ENCODE assay signal across 13 cellular contexts in genomic region chrX:38563006-38563405, GRCh38. TPM values are rescaled to one million over a fixed set of nuclear protein-coding genes. Genes with fewer than 3 reads are reported as not detected.
DNase-seq lines count a peak whose midpoint lies in the region; ATAC-seq and TF ChIP-seq lines count a peak whose summit lies in the region.
"Had no signal": no experiment of that assay in that cellular context is flagged by ENCODE, and none has a peak within 500 bp of the region (broad histone marks: within the 10 kb centered on the region; RNA-seq: fewer than 3 reads in every experiment).

No MANE protein-coding gene starts in this region.

- no peaks in the 10 kb centered on the region for H3K4me1 Mint-ChIP-seq in Calu3 (ENCODE audit: low read depth, unreplicated experiment)
- H3K4me1 Mint-ChIP-seq: activated naive CD4-positive, alpha-beta T cell treated with anti-CD3 and anti-CD28 coated beads, Interleukin-2, amount 50 U/mL, for 24 hours had no signal

- H3K9me3 ChIP-seq in adrenal gland (replicated peaks in 1 of 3) (no peaks in the 10 kb centered on the region), sigmoid colon (no peaks in the 10 kb centered on the region)

- H3K27ac ChIP-seq in adrenal gland: peak overlapping the region in 3 of 5 donors; percentile 49 to 77 (median 60)
- peak overlapping the region; percentile 44 to 62 (median 54) for H3K27ac ChIP-seq in sigmoid colon

- H3K4me1 ChIP-seq in adrenal gland (replicated peaks in 1 of 2): no peaks in the 10 kb centered on the region
- H3K4me1 ChIP-seq in sigmoid colon: peaks cover 0 to 5% (median 0%) of the 10 kb centered on the region in 4 donors

- H3K4me3 ChIP-seq in adrenal gland: peak overlapping the region in 1 of 4 donors; percentile 65
- H3K4me3 ChIP-seq in sigmoid colon: peak overlapping the region; percentile 33 to 53 (median 50)

- H3K36me3 ChIP-seq in adrenal gland (replicated peaks in 1 of 2): no peaks in the 10 kb centered on the region
- H3K36me3 ChIP-seq in sigmoid colon: no peaks in the 10 kb centered on the region

- ATAC-seq in left colon: peak; percentile 19
- no peak for ATAC-seq in GM21526 (IDR thresholded peaks at IDR 0.05; ENCODE audit: low FRiP score, unreplicated experiment)
- no peak for ATAC-seq in GM19452 (IDR thresholded peaks at IDR 0.05; ENCODE audit: unreplicated experiment)
- ATAC-seq: effector memory CD8-positive, alpha-beta T cell had no signal

- peaks cover 28% of the 10 kb centered on the region for H3K27me3 Mint-ChIP-seq in Calu3 (ENCODE audit: unreplicated experiment)
- H3K27me3 Mint-ChIP-seq: activated naive CD4-positive, alpha-beta T cell treated with anti-CD3 and anti-CD28 coated beads, Interleukin-2, amount 50 U/mL, for 24 hours; effector memory CD8-positive, alpha-beta T cell; stimulated activated naive CD8-positive, alpha-beta T cell treated with anti-CD3 and anti-CD28 coated beads, Interleukin-15, Interleukin-2, amounts not matched to agents 100 ng/mL and 50 ng/mL, for 24 hours had no signal

- peaks cover 6% of the 10 kb centered on the region for H3K36me3 Mint-ChIP-seq in Calu3 (ENCODE audit: insufficient read depth, unreplicated experiment)
- H3K36me3 Mint-ChIP-seq: activated naive CD4-positive, alpha-beta T cell treated with anti-CD3 and anti-CD28 coated beads, Interleukin-2, amount 50 U/mL, for 24 hours had no signal

- peak overlapping the region; percentile 71 for H3K4me3 Mint-ChIP-seq in Calu3 (ENCODE audit: low read depth, unreplicated experiment)
- H3K4me3 Mint-ChIP-seq: stimulated activated naive CD8-positive, alpha-beta T cell treated with anti-CD3 and anti-CD28 coated beads, Interleukin-15, Interleukin-2, amounts not matched to agents 100 ng/mL and 50 ng/mL, for 24 hours had no signal

- BruUV-seq in Calu3 (replicated peaks; lab: Mats Ljungman, UMichigan): no TSS peak

- CTCF ChIA-PET in Calu3 (lab: Charles Lee): no interaction called here

- H3K9me3 Mint-ChIP-seq in Calu3 (ENCODE audit: low read depth, unreplicated experiment): no peaks in the 10 kb centered on the region
- H3K9me3 Mint-ChIP-seq: activated naive CD4-positive, alpha-beta T cell treated with anti-CD3 and anti-CD28 coated beads, Interleukin-2, amount 50 U/mL, for 24 hours; effector memory CD8-positive, alpha-beta T cell; stimulated activated naive CD8-positive, alpha-beta T cell treated with anti-CD3 and anti-CD28 coated beads, Interleukin-15, Interleukin-2, amounts not matched to agents 100 ng/mL and 50 ng/mL, for 24 hours had no signal

- 13 to 47% (median 37%) methylated on average over 4 to 6 of the region's 6 CpGs for WGBS in adrenal gland, 4 donors
- 14 to 47% methylated on average over 6 of the region's 6 CpGs for WGBS in sigmoid colon, 2 donors

- H3K27me3 ChIP-seq in adrenal gland (no peaks in the 10 kb centered on the region), sigmoid colon (no peaks in the 10 kb centered on the region)

- TF ChIP-seq POLR2A in adrenal gland (IDR thresholded peaks at IDR 0.05) (no peak), sigmoid colon (IDR thresholded peaks at IDR 0.05) (no peak)

- no peak overlapping the region for H3K27ac Mint-ChIP-seq in Calu3 (ENCODE audit: unreplicated experiment)
- H3K27ac Mint-ChIP-seq: activated naive CD4-positive, alpha-beta T cell treated with anti-CD3 and anti-CD28 coated beads, Interleukin-2, amount 50 U/mL, for 24 hours; effector memory CD8-positive, alpha-beta T cell; stimulated activated naive CD8-positive, alpha-beta T cell treated with anti-CD3 and anti-CD28 coated beads, Interleukin-15, Interleukin-2, amounts not matched to agents 100 ng/mL and 50 ng/mL, for 24 hours had no signal

- DNase-seq in Calu3 (no peak), adrenal gland (no peak), left colon (no peak), sigmoid colon (no peak), GM19240 (ENCODE audit: insufficient read length, low spot score) (no peak)
- no peak for DNase-seq in activated effector memory CD4-positive, alpha-beta T cell treated with anti-CD3 and anti-CD28 coated beads, Interleukin-2, amount 50 U/mL, for 16 hours
- DNase-seq: effector memory CD8-positive, alpha-beta T cell; hippocampal formation; stimulated activated CD4-positive, alpha-beta T cell treated with anti-CD3 and anti-CD28 coated beads, Interleukin-1b, Interleukin-23, amount 100 ng/mL, for 48 hours had no signal

- intact Hi-C loops in Calu3 (cut with micrococcal nuclease; ENCODE audit: unreplicated experiment) (no loop called here), adrenal gland (cut with DNase I) (no loop called here), left colon (cut with DNase I, micrococcal nuclease) (no loop called here), sigmoid colon (cut with DNase I) (loop anchor here (10.0 kb wide), 1 partner anchor 238 kb away; the partner anchor contains the start of gene RPGR)

- TF ChIP-seq CTCF in Calu3 (IDR thresholded peaks at IDR 0.05; ENCODE audit: unreplicated experiment) (no peak), adrenal gland (IDR thresholded peaks at IDR 0.05) (no peak), sigmoid colon (IDR thresholded peaks at IDR 0.05) (no peak)

- TF ChIP-seq EP300 in sigmoid colon (IDR thresholded peaks at IDR 0.05): no peak

RNA-seq across cellular contexts. Expression of gene TSPAN7, which starts 1.7 kb away (rescaled TPM):
- total RNA-seq in Calu3 (2022): 0.21 and 0.47 TPM in 2 replicates
- total RNA-seq in adrenal gland: 100 to 1,000 TPM in 1 of 8 donors, 10 to 100 TPM in 7; 52.3 to 142 (median 86.3) TPM
- 100 to 1,000 TPM in 1 of 3 donors, 10 to 100 TPM in 2; 47.8 to 133 (median 86.9) TPM for polyA plus RNA-seq in adrenal gland
- total RNA-seq in left colon: 100 to 1,000 TPM in 1 of 2 donors, 10 to 100 TPM in 1; 97.1 to 114 TPM
- total RNA-seq in sigmoid colon: 10 to 100 TPM; 15.6 to 21.0 (median 17.3) TPM
- polyA plus RNA-seq in sigmoid colon: 10 to 100 TPM; 23.4 to 55.1 (median 23.8) TPM

Comparison
In these comparisons a context has a peak if more than half of its experiments do, and no peak if none do; other contexts are left out.
1. RNA of gene TSPAN7, which starts 1.7 kb away (total RNA-seq): 97.1 to 114 TPM in left colon, 52.3 to 142 TPM in adrenal gland and 15.6 to 21.0 TPM in sigmoid colon; 0.21 to 0.47 TPM in Calu3; every median in the first group is over 10 times any median in the second.